ENCODE assay signal across 18 cellular contexts in the genomic region with DNA sequence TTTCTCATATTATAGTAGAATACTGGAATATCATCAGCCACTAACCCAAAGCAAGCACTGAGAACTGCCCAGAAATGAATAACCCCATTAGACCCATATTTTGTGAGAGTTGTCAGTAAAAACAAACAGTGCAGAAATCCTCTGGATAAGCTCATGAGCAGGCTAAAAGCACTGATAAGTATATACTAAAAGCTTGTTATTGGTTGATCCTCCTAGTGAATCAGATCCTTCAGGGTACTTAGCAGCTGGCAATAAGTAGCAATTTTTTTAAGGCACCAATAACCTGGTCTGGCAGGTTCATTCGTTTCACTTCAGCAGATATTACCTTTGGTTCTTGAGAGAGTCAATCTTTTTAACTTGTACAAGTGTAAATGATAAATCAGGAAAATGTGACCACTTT. TPM values are rescaled to one million over a fixed set of nuclear protein-coding genes. Genes with fewer than 3 reads are reported as not detected.
DNase-seq lines count a peak whose midpoint lies in the region; ATAC-seq and TF ChIP-seq lines count a peak whose summit lies in the region.
"Had no signal": no experiment of that assay in that cellular context is flagged by ENCODE, and none has a peak within 500 bp of the region (broad histone marks: within the 10 kb centered on the region; RNA-seq: fewer than 3 reads in every experiment).

No MANE protein-coding gene starts in this region.

- intact Hi-C loops in left lung (cut with DNase I), result no loop called here

- no peak for TF ChIP-seq EP300 in suprapubic skin (IDR thresholded peaks at IDR 0.05)

- H3K4me1 Mint-ChIP-seq in brain, result peaks cover 39% of the 10 kb centered on the region
- H3K4me1 Mint-ChIP-seq: CD4-positive, CD25-positive, alpha-beta regulatory T cell; stimulated activated effector memory CD8-positive, alpha-beta T cell treated with anti-CD3 and anti-CD28 coated beads, Interleukin-12 subunit alpha, Interleukin-12 subunit beta, amount 100 ng/mL, for 72 hours had no signal

- WGBS in suprapubic skin, result 51% methylated on average over 1 of the region's 1 CpG

- H3K36me3 Mint-ChIP-seq in brain, result no peaks in the 10 kb centered on the region
- H3K36me3 Mint-ChIP-seq: CD4-positive, CD25-positive, alpha-beta regulatory T cell; stimulated activated effector memory CD8-positive, alpha-beta T cell treated with anti-CD3 and anti-CD28 coated beads, Interleukin-12 subunit alpha, Interleukin-12 subunit beta, amount 100 ng/mL, for 72 hours had no signal

- H3K4me3 ChIP-seq in HUES48 (ENCODE audit: low read depth, low read length), result peak overlapping the region; percentile 74; the same call in 1 of the 2 replicates
- H3K4me3 ChIP-seq in left lung, result no peak overlapping the region
- peak overlapping the region; percentile 53 for H3K4me3 ChIP-seq in suprapubic skin
- H3K4me3 ChIP-seq: SK-N-MC had no signal

- ATAC-seq in left lung (peak; percentile 78), omental fat pad (ENCODE audit: low FRiP score) (no peak)
- ATAC-seq: esophagus mucosa; stimulated activated effector memory CD8-positive, alpha-beta T cell treated with anti-CD3 and anti-CD28 coated beads, Interleukin-12 subunit alpha, Interleukin-12 subunit beta, amount 100 ng/mL, for 72 hours had no signal

- H3K9me3 ChIP-seq in HUES48 (ENCODE audit: control insufficient read depth, insufficient read depth, low read length) (no peaks in the 10 kb centered on the region), left lung (no peaks in the 10 kb centered on the region), suprapubic skin (no peaks in the 10 kb centered on the region)

- no peak for TF ChIP-seq POLR2A in suprapubic skin (IDR thresholded peaks at IDR 0.05)

- H3K27me3 Mint-ChIP-seq in brain, result no peaks in the 10 kb centered on the region

- H3K27ac ChIP-seq in HUES48 (ENCODE audit: low read depth, low read length) (no peak overlapping the region), left lung (no peak overlapping the region), suprapubic skin (no peak overlapping the region)
- H3K27ac ChIP-seq: HL-60, SK-N-MC, VCaP had no signal

- H3K9ac ChIP-seq in HUES48 (ENCODE audit: low read depth, low read length), result no peak overlapping the region

- H3K27me3 ChIP-seq in HUES48 (ENCODE audit: control insufficient read depth, insufficient read depth, low read length) (no peaks in the 10 kb centered on the region), left lung (peaks cover 0 to 36% of the 10 kb centered on the region in 2 donors), suprapubic skin (peaks cover 3% of the 10 kb centered on the region)

- peak overlapping the region in 1 of 5 experiments; percentile 96 for H3K27ac Mint-ChIP-seq in brain
- H3K27ac Mint-ChIP-seq: stimulated activated effector memory CD8-positive, alpha-beta T cell treated with anti-CD3 and anti-CD28 coated beads, Interleukin-12 subunit alpha, Interleukin-12 subunit beta, amount 100 ng/mL, for 72 hours had no signal

- peak overlapping the region; percentile 83 to 90 (median 88) for H3K4me3 Mint-ChIP-seq in brain
- H3K4me3 Mint-ChIP-seq: CD4-positive, CD25-positive, alpha-beta regulatory T cell; stimulated activated effector memory CD8-positive, alpha-beta T cell treated with anti-CD3 and anti-CD28 coated beads, Interleukin-12 subunit alpha, Interleukin-12 subunit beta, amount 100 ng/mL, for 72 hours had no signal

- H3K4me1 ChIP-seq in HUES48 (ENCODE audit: control insufficient read depth, insufficient read depth, low read length) (peaks cover 20% of the 10 kb centered on the region), left lung (peaks cover 0 to 3% of the 10 kb centered on the region in 2 donors), suprapubic skin (peaks cover 12% of the 10 kb centered on the region)

- DNase-seq in left lung (no peak), suprapubic skin (ENCODE audit: low spot score in 2 of 2) (no peak), omental fat pad (ENCODE audit: low spot score) (no peak), NCI-H526 treated with DMSO at 0.1 percent for 48 hours (lab: John Stamatoyannopoulos, UW) (no peak)
- DNase-seq in stimulated activated CD4-positive, alpha-beta T cell treated with anti-CD3 and anti-CD28 coated beads, Interleukin-4, amount 100 ng/mL, for 4 hours, result no peak
- DNase-seq: activated CD8-positive, alpha-beta memory T cell treated with anti-CD3 and anti-CD28 coated beads, Interleukin-2, amount 50 U/mL, for 4 hours; activated naive CD4-positive, alpha-beta T cell treated with anti-CD3 and anti-CD28 coated beads, Interleukin-2, amount 50 U/mL, for 16 hours; CD4-positive, CD25-positive, alpha-beta regulatory T cell; NCI-H2029 treated with DMSO at 0.1 percent for 48 hours; NK-92 treated with Interleukin-12 subunit alpha and Interleukin-12 subunit beta, amount 100 ng/mL, for 24 hours; stimulated activated CD4-positive, alpha-beta T cell treated with anti-CD3 and anti-CD28 coated beads, Interleukin-2, amount 100 ng/mL, for 48 hours had no signal

- no peak for TF ChIP-seq CTCF in brain (conservative IDR thresholded peaks at IDR 0.05)
- no peak for TF ChIP-seq CTCF in left lung (IDR thresholded peaks at IDR 0.05)
- TF ChIP-seq CTCF in suprapubic skin (IDR thresholded peaks at IDR 0.05), result no peak
- no peak for TF ChIP-seq CTCF in omental fat pad (IDR thresholded peaks at IDR 0.05)

- no peaks in the 10 kb centered on the region for H3K9me3 Mint-ChIP-seq in brain

- H3K36me3 ChIP-seq in HUES48 (ENCODE audit: control insufficient read depth, insufficient read depth, low read length) (no peaks in the 10 kb centered on the region), left lung (no peaks in the 10 kb centered on the region), suprapubic skin (no peaks in the 10 kb centered on the region)

RNA-seq across cellular contexts. Expression of a gene that starts 1.2 kb away (rescaled TPM):
- polyA plus RNA-seq in brain (ENCODE audit: insufficient read depth, low read depth, low replicate concordance), result 2.1 TPM
- total RNA-seq in left lung, result 1 to 10 TPM in 1 of 2 donors, under 1 TPM in 1; 0.86 to 3.3 TPM
- total RNA-seq in suprapubic skin, result 1 to 10 TPM in 1 of 4 donors, under 1 TPM in 2, not detected in 1; 0.30 to 1.4 (median 0.91) TPM
- total RNA-seq in omental fat pad, result 10 to 100 TPM in 2 of 4 donors, 1 to 10 TPM in 2; 2.6 to 36.3 (median 21.4) TPM
- total RNA-seq: CD4-positive, CD25-positive, alpha-beta regulatory T cell had no signal
- polyA plus RNA-seq: CD4-positive, CD25-positive, alpha-beta regulatory T cell had no signal

Comparison
In these comparisons a context has a peak if more than half of its experiments do, and no peak if none do; other contexts are left out.
1. H3K4me3 ChIP-seq: peak in HUES48 (single experiment) and suprapubic skin (single experiment); none in left lung (0 of 2).